ENCODE assay signal across 1 cellular context in the genomic region with DNA sequence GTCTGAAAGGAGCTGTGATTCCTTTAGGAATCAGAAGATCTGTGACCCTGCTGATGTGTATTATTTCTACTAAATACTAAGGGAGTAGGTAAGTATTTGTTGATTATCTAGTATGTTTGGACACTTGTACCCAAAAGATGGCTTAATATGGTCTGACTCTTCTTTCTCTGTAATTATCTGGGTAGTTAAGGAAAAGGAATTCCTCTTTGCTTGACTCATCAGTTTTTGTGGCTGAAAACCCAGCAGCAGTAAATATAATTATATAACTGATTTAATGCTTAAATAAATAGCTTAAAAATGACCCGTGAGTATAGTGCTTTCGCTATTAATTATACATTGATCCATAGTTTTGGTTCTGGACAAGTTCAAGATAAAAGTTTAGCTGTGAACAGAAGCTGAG.
TF ChIP-seq lines count a peak whose summit lies in the region.

No MANE protein-coding gene starts in this region.

TF ChIP-seq in IMR-90, 13 proteins besides CTCF, POLR2A, EP300 and RAD21 (continued from another document):
- TF ChIP-seq, protein P1, sequence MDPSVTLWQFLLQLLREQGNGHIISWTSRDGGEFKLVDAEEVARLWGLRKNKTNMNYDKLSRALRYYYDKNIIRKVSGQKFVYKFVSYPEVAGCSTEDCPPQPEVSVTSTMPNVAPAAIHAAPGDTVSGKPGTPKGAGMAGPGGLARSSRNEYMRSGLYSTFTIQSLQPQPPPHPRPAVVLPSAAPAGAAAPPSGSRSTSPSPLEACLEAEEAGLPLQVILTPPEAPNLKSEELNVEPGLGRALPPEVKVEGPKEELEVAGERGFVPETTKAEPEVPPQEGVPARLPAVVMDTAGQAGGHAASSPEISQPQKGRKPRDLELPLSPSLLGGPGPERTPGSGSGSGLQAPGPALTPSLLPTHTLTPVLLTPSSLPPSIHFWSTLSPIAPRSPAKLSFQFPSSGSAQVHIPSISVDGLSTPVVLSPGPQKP (IDR thresholded peaks at IDR 0.05; ENCODE audit: borderline replicate concordance, low read depth, low read length), result no peak
- TF ChIP-seq CEBPB (IDR thresholded peaks at IDR 0.05; ENCODE audit: low read depth, low read length), result no peak
